ENCODE assay signal across 8 cellular contexts in the genomic region with DNA sequence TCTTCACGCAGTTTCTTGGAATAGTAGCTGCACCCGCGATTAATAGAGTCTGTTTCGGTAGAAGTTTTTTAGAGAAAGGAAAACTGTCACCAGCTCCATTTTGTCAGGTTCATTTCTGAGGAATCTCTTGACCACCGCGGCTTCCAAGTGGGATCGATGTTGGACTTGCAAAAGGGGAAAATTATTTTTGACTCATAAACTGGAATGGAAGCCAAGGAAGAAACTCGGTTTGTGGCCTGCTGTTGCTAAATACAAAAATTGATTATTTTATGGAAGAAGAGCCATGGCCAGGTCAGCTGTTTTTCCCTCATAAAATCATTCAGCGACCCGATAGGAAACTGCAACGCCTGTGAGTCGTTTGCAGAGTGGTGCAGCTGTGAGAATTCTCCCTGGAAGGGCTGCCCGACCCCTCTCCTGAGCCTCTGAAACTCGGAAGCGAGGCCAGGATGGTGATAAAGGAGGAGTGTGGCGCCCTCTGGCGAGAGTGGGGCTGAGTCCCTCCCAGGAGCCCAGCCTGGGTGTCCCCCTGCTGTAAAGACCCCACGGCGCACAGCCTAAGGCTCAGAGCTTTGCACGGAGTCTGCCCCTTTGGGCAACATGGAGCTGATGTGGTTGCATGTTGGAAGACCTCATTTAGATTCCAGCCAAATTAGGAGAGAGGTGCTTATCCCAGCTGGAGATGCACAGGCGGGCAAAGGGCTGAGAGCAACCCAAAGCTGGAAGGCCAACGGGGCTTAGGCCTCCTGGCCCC.
DNase-seq lines count a peak whose midpoint lies in the region; ATAC-seq, FAIRE-seq and TF ChIP-seq lines count a peak whose summit lies in the region.

No MANE protein-coding gene starts in this region.

- 43% methylated on average over 17 of the region's 22 CpGs for whole genome bisulfite sequencing in mammary epithelial cell (ENCODE audit: low coverage, missing lambda C conversion rate)

- no peak overlapping the region for H3K9ac ChIP-seq in mammary epithelial cell (ENCODE audit: insufficient read depth, low read length)
- H3K9ac ChIP-seq in kidney (ENCODE audit: low read length in 2 of 2) = no peak overlapping the region

- no peak for FAIRE-seq in kidney (lab: Jason Lieb, UNC)

- H3K4me1 ChIP-seq in mammary epithelial cell (ENCODE audit: insufficient read depth, low read length) (peaks cover 4% of the 10 kb centered on the region), kidney (ENCODE audit: control insufficient read depth in 1 of 2, insufficient read depth in 1 of 2, low read depth in 1 of 2, low read length in 2 of 2) (peaks cover 9 to 19% of the 10 kb centered on the region in 2 donors)

- peak; percentile 22 for DNase-seq in DMS 273 treated with DMSO at 0.1 percent for 48 hours (lab: John Stamatoyannopoulos, UW)
- DNase-seq in LHCN-M2 (ENCODE audit: low read depth) = peak; percentile 65
- DNase-seq in activated B cell treated with CpG ODN at 0.5 μM for 24 hours = peak; percentile 57
- DNase-seq in mammary epithelial cell = peak; percentile 24
- peak; percentile 78 for DNase-seq in kidney
- DNase-seq in stimulated activated CD4-positive, alpha-beta T cell treated with anti-CD3 and anti-CD28 coated beads, Interleukin-4, amount 100 ng/mL, for 1 hour = peak; percentile 74

- H3K9me3 Mint-ChIP-seq in activated B cell treated with CpG ODN at 0.5 μM for 24 hours = no peaks in the 10 kb centered on the region

- no peaks in the 10 kb centered on the region for H3K36me3 Mint-ChIP-seq in activated B cell treated with CpG ODN at 0.5 μM for 24 hours (ENCODE audit: low read depth)

- peaks cover 3% of the 10 kb centered on the region for H3K27me3 Mint-ChIP-seq in activated B cell treated with CpG ODN at 0.5 μM for 24 hours

- in situ Hi-C loops in mammary epithelial cell (cut with MboI; ENCODE audit: low sequenced_read_pairs in 2 of 2) = loop anchor here in 1 of 2 donors (10.0 kb wide), 1 partner anchor 171 kb away; no protein-coding TSS in a partner anchor

- H3K27ac Mint-ChIP-seq in activated B cell treated with CpG ODN at 0.5 μM for 24 hours = no peak overlapping the region

- peaks cover 2% of the 10 kb centered on the region for H3K4me1 Mint-ChIP-seq in activated B cell treated with CpG ODN at 0.5 μM for 24 hours

- H3K36me3 ChIP-seq in mammary epithelial cell (ENCODE audit: insufficient read depth, low read length) = no peaks in the 10 kb centered on the region
- no peaks in the 10 kb centered on the region for H3K36me3 ChIP-seq in kidney (ENCODE audit: control insufficient read depth in 1 of 2, insufficient read depth in 2 of 2, low read length in 2 of 2)

- H3K4me2 ChIP-seq in mammary epithelial cell (ENCODE audit: insufficient read depth, low read depth, low read length) = no peak overlapping the region

- H3K9me3 ChIP-seq in mammary epithelial cell (replicated peaks; ENCODE audit: insufficient read depth, low read length) = no peaks in the 10 kb centered on the region
- H3K9me3 ChIP-seq in kidney (ENCODE audit: control insufficient read depth in 1 of 2, low read length in 2 of 2) = no peaks in the 10 kb centered on the region

- dilution Hi-C loops in mammary epithelial cell (cut with HindIII; ENCODE audit: low sequenced_read_pairs) = loop anchor here (25.0 kb wide), 1 partner anchor 168 kb away; a partner anchor contains a TSS

- H3K27ac ChIP-seq in mammary epithelial cell (ENCODE audit: insufficient read depth, low read depth, low read length) (no peak overlapping the region), kidney (ENCODE audit: low read depth in 2 of 2, low read length in 2 of 2) (no peak overlapping the region)

- no peak overlapping the region for H2AFZ ChIP-seq in mammary epithelial cell (ENCODE audit: low read depth, low read length)

- no peak overlapping the region for H3K4me3 Mint-ChIP-seq in activated B cell treated with CpG ODN at 0.5 μM for 24 hours

- no peak for TF ChIP-seq POLR2A in GM18505 (IDR thresholded peaks at IDR 0.05; ENCODE audit: borderline replicate concordance, extremely low read depth, insufficient read depth, insufficient read length)

- no peak for TF ChIP-seq CTCF in activated B cell treated with CpG ODN at 0.5 μM for 24 hours (IDR thresholded peaks at IDR 0.05)
- TF ChIP-seq CTCF in mammary epithelial cell (conservative IDR thresholded peaks at IDR 0.05 in 1 of 2, IDR thresholded peaks at IDR 0.05 in 1 of 2; ENCODE audit: extremely low read depth in 1 of 2, insufficient read depth in 1 of 2, low read depth in 1 of 2, low read length in 2 of 2) = peak; percentile 61 to 91
- peak; percentile 46 for TF ChIP-seq CTCF in kidney (IDR thresholded peaks at IDR 0.05; ENCODE audit: borderline replicate concordance, extremely low read depth, insufficient read depth)

- POLR2A ChIA-PET in activated B cell treated with CpG ODN at 0.5 μM for 24 hours (lab: Charles Lee) = interaction anchor here (0.5 to 2.8 kb wide), 3 partner anchors 29 to 166 kb away, joined by 4 to 16 read pairs (median 5); no protein-coding TSS in a partner anchor

- CTCF ChIA-PET in activated B cell treated with CpG ODN at 0.5 μM for 24 hours (lab: Charles Lee) = interaction anchor here (0.6 to 11.3 kb wide), 26 partner anchors 9 to 1599 kb away, joined by 3 to 200 read pairs (median 4); a partner anchor contains a TSS
- CTCF ChIA-PET in mammary epithelial cell (lab: Charles Lee; ENCODE audit: low non-redundant PET) = interaction anchor here (0.6 kb wide), 2 partner anchors 43 to 166 kb away, joined by 7 to 9 read pairs; no protein-coding TSS in a partner anchor

- peak; percentile 79 for ATAC-seq in activated B cell treated with CpG ODN at 0.5 μM for 24 hours (ENCODE audit: low read depth)
- ATAC-seq in GM18505 (IDR thresholded peaks at IDR 0.05; ENCODE audit: unreplicated experiment) = no peak
- no peak for ATAC-seq in HG02588 (IDR thresholded peaks at IDR 0.05; ENCODE audit: unreplicated experiment)

- H3K4me3 ChIP-seq in mammary epithelial cell (replicated peaks in 1 of 3; ENCODE audit: insufficient read depth in 1 of 3, low read depth in 2 of 3, low read length in 3 of 3) = no peak overlapping the region
- H3K4me3 ChIP-seq in kidney (ENCODE audit: low read length in 2 of 2) = no peak overlapping the region

- no TSS peak for BruUV-seq in mammary epithelial cell (replicated peaks; lab: Mats Ljungman, UMichigan)

- H3K79me2 ChIP-seq in mammary epithelial cell (ENCODE audit: insufficient read depth, low read length) = no peaks in the 10 kb centered on the region

- H3K27me3 ChIP-seq in mammary epithelial cell (ENCODE audit: insufficient read depth, low read length) = no peaks in the 10 kb centered on the region

- H4K20me1 ChIP-seq in mammary epithelial cell (ENCODE audit: insufficient read depth, low read length) = no peaks in the 10 kb centered on the region

- intact Hi-C loops in activated B cell treated with CpG ODN at 0.5 μM for 24 hours (cut with micrococcal nuclease) (loop anchor here (1.0 to 5.0 kb wide), 5 partner anchors 27 to 188 kb away; no protein-coding TSS in a partner anchor), mammary epithelial cell (cut with micrococcal nuclease) (loop anchor here (1.0 kb wide), 3 partner anchors 27 to 188 kb away; no protein-coding TSS in a partner anchor), kidney (cut with DNase I) (loop anchor here (10.0 kb wide), 2 partner anchors 101 to 171 kb away; no protein-coding TSS in a partner anchor)

Comparison
In these comparisons a context has a peak if more than half of its experiments do, and no peak if none do; other contexts are left out.
1. DNase-seq: peak in every context shown above with its lines; median percentile 78 in kidney; 74 in stimulated activated CD4-positive, alpha-beta T cell treated with anti-CD3 and anti-CD28 coated beads, Interleukin-4, amount 100 ng/mL, for 1 hour; 65 in LHCN-M2; 57 in activated B cell treated with CpG ODN at 0.5 μM for 24 hours; 24 in mammary epithelial cell; 22 in DMS 273 treated with DMSO at 0.1 percent for 48 hours.